24 cellular contexts compared by ENCODE assay signal in the genomic region with DNA sequence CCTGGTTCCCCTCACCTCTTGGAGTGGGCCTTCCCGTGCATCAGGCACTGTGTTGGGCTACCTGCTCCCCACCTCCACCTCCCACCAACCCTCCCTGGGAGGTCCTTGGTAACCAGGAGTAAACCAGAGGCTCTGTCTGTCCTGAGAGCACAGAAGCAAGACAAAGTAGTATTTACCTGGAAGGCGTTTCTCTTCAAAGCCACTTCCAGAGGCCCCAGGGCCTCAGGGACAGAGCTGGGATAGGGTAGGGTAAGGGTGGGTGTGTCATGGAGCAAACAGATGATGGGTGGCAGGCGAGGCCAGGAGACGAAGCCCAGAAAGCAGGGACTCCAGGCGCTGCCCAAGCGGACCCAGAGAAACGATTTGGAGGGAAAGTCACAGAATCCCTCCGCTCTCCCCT.
"Had no signal": no experiment of that assay in that cellular context is flagged by ENCODE, and none has a peak within 500 bp of the region (broad histone marks: within the 10 kb centered on the region; RNA-seq: fewer than 3 reads in every experiment).

No MANE protein-coding gene starts in this region.

- H3K4me3 Mint-ChIP-seq: activated B cell treated with CpG ODN at 0.5 μM for 24 hours; activated naive CD4-positive, alpha-beta T cell treated with anti-CD3 and anti-CD28 coated beads for 36 hours; activated naive CD8-positive, alpha-beta T cell treated with anti-CD3 and anti-CD28 coated beads for 36 hours; activated T-helper 1 cell treated with anti-CD3 and anti-CD28 coated beads, Interleukin-12 subunit alpha, Interleukin-12 subunit beta, Interleukin-2, Interleukin-4 antibody, amounts not matched to agents 30 ng/mL and 10 ng/mL and 1 ng/mL, durations not matched to agents 14 hours and 24 hours and 36 hours; brain; naive B cell; neural crest cell; stimulated activated naive B cell treated with anti-CD40 and anti-IgM and Interleukin-4, amounts not matched to agents 10 μg/mL and 1 μg/mL and 100 μg/mL, for 72 hours had no signal

- H3K36me3 ChIP-seq: adrenal gland, ascending aorta, cardiac muscle cell, colonic mucosa, right atrium auricular region, suprapubic skin, tibial artery had no signal

- H3K27ac ChIP-seq: adrenal gland, ascending aorta, cardiac muscle cell, colonic mucosa, right atrium auricular region, suprapubic skin, tibial artery had no signal

- H3K4me1 ChIP-seq: adrenal gland, ascending aorta, colonic mucosa, right atrium auricular region, suprapubic skin, tibial artery had no signal

- H3K9me3 ChIP-seq: adrenal gland, ascending aorta, colonic mucosa, right atrium auricular region, suprapubic skin, tibial artery had no signal

- ATAC-seq: left ventricle myocardium superior; stimulated activated naive B cell treated with anti-CD40 and anti-IgM and Interleukin-4, amounts not matched to agents 10 μg/mL and 1 μg/mL and 100 μg/mL, for 72 hours had no signal

- H3K36me3 Mint-ChIP-seq: brain; naive B cell; stimulated activated naive B cell treated with anti-CD40 and anti-IgM and Interleukin-4, amounts not matched to agents 10 μg/mL and 1 μg/mL and 100 μg/mL, for 72 hours had no signal

- H3K9me3 Mint-ChIP-seq: activated B cell treated with CpG ODN at 0.5 μM for 24 hours; activated naive CD4-positive, alpha-beta T cell treated with anti-CD3 and anti-CD28 coated beads for 36 hours; naive B cell; neural crest cell; stimulated activated naive B cell treated with anti-CD40 and anti-IgM and Interleukin-4, amounts not matched to agents 10 μg/mL and 1 μg/mL and 100 μg/mL, for 72 hours had no signal

- H3K4me3 ChIP-seq: adrenal gland, ascending aorta, cardiac muscle cell, colonic mucosa, right atrium auricular region, suprapubic skin, tibial artery had no signal

- H3K27me3 ChIP-seq: adrenal gland, ascending aorta, cardiac muscle cell, colonic mucosa, right atrium auricular region had no signal

- DNase-seq: activated B cell treated with CpG ODN at 0.5 μM for 24 hours; activated CD4-positive, alpha-beta T cell treated with anti-CD3 and anti-CD28 coated beads, Interleukin-2, amount 50 U/mL, for 1 hour; activated effector memory CD4-positive, alpha-beta T cell treated with anti-CD3 and anti-CD28 coated beads, Interleukin-2, amount 50 U/mL, for 16 hours; activated naive CD4-positive, alpha-beta T cell treated with anti-CD3 and anti-CD28 coated beads for 36 hours; activated naive CD8-positive, alpha-beta T cell treated with anti-CD3 and anti-CD28 coated beads for 36 hours; activated T-cell treated with anti-CD3 and anti-CD28 coated beads for 4 hours; adrenal gland; cerebellar nuclear complex; colonic mucosa; effector CD8-positive, alpha-beta T cell; left ventricle myocardium superior; naive B cell; occipital lobe; stimulated activated CD4-positive, alpha-beta T cell treated with anti-CD3 and anti-CD28 coated beads, Interleukin-15, amount 100 ng/mL, for 24 hours; stimulated activated CD4-positive, alpha-beta T cell treated with anti-CD3 and anti-CD28 coated beads, Interleukin-2, amount 100 ng/mL, for 24 hours; stimulated activated naive B cell treated with anti-CD40 and anti-IgM and Interleukin-4, amounts not matched to agents 10 μg/mL and 1 μg/mL and 100 μg/mL, for 72 hours; tibial artery had no signal
